In genomic region chr7:81245353-81245752, GRCh38 we compare ENCODE assay signal across 17 cellular contexts.
A peak's percentile ranks its signal among the peaks of the same experiment; 100 is the strongest.
DNase-seq lines count a peak whose midpoint lies in the region; ATAC-seq and TF ChIP-seq lines count a peak whose summit lies in the region.
"Had no signal": no experiment of that assay in that cellular context is flagged by ENCODE, and none has a peak within 500 bp of the region (broad histone marks: within the 10 kb centered on the region; RNA-seq: fewer than 3 reads in every experiment).

No MANE protein-coding gene starts in this region.

- no peaks in the 10 kb centered on the region for H4K20me1 ChIP-seq in H9 (ENCODE audit: control insufficient read depth, insufficient read depth, insufficient read length)
- no peaks in the 10 kb centered on the region for H4K20me1 ChIP-seq in smooth muscle cell (ENCODE audit: low read depth)
- H4K20me1 ChIP-seq: BLaER1 had no signal

- no peak overlapping the region for H3K14ac ChIP-seq in H9 (ENCODE audit: insufficient read depth, low read length)

- H3K4ac ChIP-seq in H9 (ENCODE audit: low read depth, low read length): no peak overlapping the region

- H3K23ac ChIP-seq in H9 (ENCODE audit: insufficient read length, low read depth, low read length): no peak overlapping the region

- H3K4me3 ChIP-seq in iPS-20b (ENCODE audit: low read length) (peak overlapping the region; percentile 28; the same call in 1 of the 2 replicates), smooth muscle cell (no peak overlapping the region), foreskin fibroblast (ENCODE audit: low read depth in 1 of 2, low read length in 2 of 2) (no peak overlapping the region)
- H3K4me3 ChIP-seq: BLaER1, HAP-1 had no signal

- POLR2A ChIA-PET in WTC11 (lab: Charles Lee): no interaction called here

- H3K4me1 ChIP-seq in H9 (ENCODE audit: insufficient read depth, low read length) (no peaks in the 10 kb centered on the region), iPS-20b (ENCODE audit: insufficient read depth, low read length) (peaks cover 8% of the 10 kb centered on the region; the same call in 1 of the 2 replicates), smooth muscle cell (ENCODE audit: low read depth) (no peaks in the 10 kb centered on the region)
- H3K4me1 ChIP-seq: BLaER1, HAP-1 had no signal

- H3K36me3 Mint-ChIP-seq in H9 (ENCODE audit: insufficient read depth in 1 of 3, low read depth in 3 of 3) (peaks cover 3 to 16% (median 16%) of the 10 kb centered on the region in 3 experiments; a peak in 5 of 7 replicates), WTC11 (peaks cover 13% of the 10 kb centered on the region)
- H3K36me3 Mint-ChIP-seq: CD14-positive monocyte; CD4-positive, alpha-beta memory T cell had no signal

- TF ChIP-seq CTCF in H9 (conservative IDR thresholded peaks at IDR 0.05) (no peak), WTC11 (IDR thresholded peaks at IDR 0.05) (no peak), smooth muscle cell (IDR thresholded peaks at IDR 0.05; ENCODE audit: borderline replicate concordance, insufficient read depth, poor library complexity, severe bottlenecking) (no peak), foreskin fibroblast (IDR thresholded peaks at IDR 0.05; ENCODE audit: low read depth, low read length) (no peak)

- H3K9ac ChIP-seq in H9 (ENCODE audit: extremely low read depth, insufficient read length, low read length) (no peak overlapping the region), iPS-20b (ENCODE audit: low read depth, low read length) (no peak overlapping the region), smooth muscle cell (ENCODE audit: low read depth) (no peak overlapping the region)
- H3K9ac ChIP-seq: BLaER1 had no signal

- peak; percentile 98 for ATAC-seq in WTC11
- no peak for ATAC-seq in HG02970 (IDR thresholded peaks at IDR 0.05; ENCODE audit: low FRiP score, unreplicated experiment)

- peak overlapping the region in 2 of 3 experiments; percentile 20 to 88; a peak in 4 of 7 replicates for H3K27ac Mint-ChIP-seq in H9
- H3K27ac Mint-ChIP-seq in WTC11: peak overlapping the region; percentile 68
- H3K27ac Mint-ChIP-seq: CD14-positive monocyte; CD4-positive, alpha-beta memory T cell; HFFc6 had no signal

- no peaks in the 10 kb centered on the region for H3K27me3 ChIP-seq in H9 (ENCODE audit: insufficient read depth, low read length)
- H3K27me3 ChIP-seq in iPS-20b (ENCODE audit: insufficient read depth, low read length): no peaks in the 10 kb centered on the region
- H3K27me3 ChIP-seq in smooth muscle cell (ENCODE audit: low read depth): no peaks in the 10 kb centered on the region
- H3K27me3 ChIP-seq: BLaER1 had no signal

- H3K4me1 Mint-ChIP-seq in H9 (peaks cover 9% of the 10 kb centered on the region in 2 experiments), WTC11 (peaks cover 9% of the 10 kb centered on the region)
- H3K4me1 Mint-ChIP-seq: CD14-positive monocyte; CD4-positive, alpha-beta memory T cell had no signal

- no peak overlapping the region for H2BK5ac ChIP-seq in H9 (ENCODE audit: insufficient read length, low read length)

- H3K56ac ChIP-seq in H9 (ENCODE audit: insufficient read length, low read depth, low read length): no peak overlapping the region

- no peak overlapping the region for H4K5ac ChIP-seq in H9 (ENCODE audit: insufficient read length, low read depth, low read length)

- H2AFZ ChIP-seq in H9 (ENCODE audit: low read length) (no peak overlapping the region), smooth muscle cell (ENCODE audit: low read depth) (peak overlapping the region; percentile 37)

- no peak overlapping the region for H2BK15ac ChIP-seq in H9 (ENCODE audit: low read depth, low read length)

- H3K27me3 Mint-ChIP-seq in H9 (ENCODE audit: low read depth): no peaks in the 10 kb centered on the region
- H3K27me3 Mint-ChIP-seq in WTC11 (ENCODE audit: low read depth): no peaks in the 10 kb centered on the region
- H3K27me3 Mint-ChIP-seq: CD4-positive, alpha-beta memory T cell had no signal

- CTCF ChIA-PET in WTC11 (lab: Charles Lee): interaction anchor here (2.1 kb wide), 1 partner anchor 225 kb away, joined by 5 read pairs; no protein-coding TSS in a partner anchor

- H3K79me1 ChIP-seq in H9 (ENCODE audit: insufficient read depth, low read depth, low read length, poor library complexity, severe bottlenecking): no peaks in the 10 kb centered on the region

- H3K36me3 ChIP-seq in iPS-20b (ENCODE audit: insufficient read depth, low read depth, low read length) (no peaks in the 10 kb centered on the region), smooth muscle cell (ENCODE audit: low read depth) (no peaks in the 10 kb centered on the region)
- H3K36me3 ChIP-seq: BLaER1, HAP-1 had no signal

- H4K91ac ChIP-seq in H9 (ENCODE audit: insufficient read length, low read depth, low read length): no peak overlapping the region

- peaks cover 14 to 16% of the 10 kb centered on the region in 2 experiments for H3K9me3 Mint-ChIP-seq in H9
- H3K9me3 Mint-ChIP-seq in WTC11: peaks cover 15% of the 10 kb centered on the region
- H3K9me3 Mint-ChIP-seq: HFFc6 had no signal

- H4K8ac ChIP-seq in H9 (replicated peaks; ENCODE audit: insufficient read length, low read depth, low read length): no peak overlapping the region

- no peak overlapping the region for H3T11ph ChIP-seq in H9 (ENCODE audit: low read length)

- H2BK120ac ChIP-seq in H9 (ENCODE audit: low read depth, low read length, poor library complexity, severe bottlenecking): no peak overlapping the region

- no peak overlapping the region for H3K18ac ChIP-seq in H9 (ENCODE audit: insufficient read length, low read depth, low read length)

- H2AK5ac ChIP-seq in H9 (ENCODE audit: insufficient read length, low read length): no peak overlapping the region

- H3K79me2 ChIP-seq in H9 (ENCODE audit: insufficient read depth, low read length) (no peaks in the 10 kb centered on the region), smooth muscle cell (ENCODE audit: low read depth) (no peaks in the 10 kb centered on the region)

- H3K4me2 ChIP-seq in H9 (ENCODE audit: insufficient read depth, insufficient read length, low read length) (no peak overlapping the region), smooth muscle cell (no peak overlapping the region)
- H3K4me2 ChIP-seq: BLaER1 had no signal

- DNase-seq in H9: no peak
- peak; percentile 33 for DNase-seq in WTC11 (ENCODE audit: low spot score)
- no peak for DNase-seq in smooth muscle cell (lab: John Stamatoyannopoulos, UW; ENCODE audit: unreplicated experiment)
- no peak for DNase-seq in activated naive CD4-positive, alpha-beta T cell (lab: John Stamatoyannopoulos, UW)
- no peak for DNase-seq in foreskin fibroblast
- DNase-seq: 8988T; CD4-positive, alpha-beta memory T cell; DMS153; DMS79; GDM1; GOT3; HFFc6 had no signal

- no peak overlapping the region for H3K27ac ChIP-seq in H9 (ENCODE audit: insufficient read length, low read depth, low read length)
- no peak overlapping the region for H3K27ac ChIP-seq in iPS-20b (ENCODE audit: low read length)
- no peak overlapping the region for H3K27ac ChIP-seq in smooth muscle cell (ENCODE audit: low read depth)
- H3K27ac ChIP-seq: BLaER1 had no signal

- H3K23me2 ChIP-seq in H9 (ENCODE audit: insufficient read length, low read depth, low read length, poor library complexity, severe bottlenecking): no peaks in the 10 kb centered on the region

- no peaks in the 10 kb centered on the region for H3K9me3 ChIP-seq in H9 (ENCODE audit: control insufficient read depth, low read depth, low read length)
- H3K9me3 ChIP-seq in iPS-20b (ENCODE audit: insufficient read depth, low read depth, low read length): peaks cover 3% of the 10 kb centered on the region; the same call in 1 of the 2 replicates
- H3K9me3 ChIP-seq in smooth muscle cell (replicated peaks; ENCODE audit: low read depth): no peaks in the 10 kb centered on the region
- H3K9me3 ChIP-seq: BLaER1, HAP-1 had no signal

- H3K4me3 Mint-ChIP-seq in H9 (peak overlapping the region in 1 of 2 experiments; percentile 25; a peak in 2 of 5 replicates), WTC11 (no peak overlapping the region)
- H3K4me3 Mint-ChIP-seq: CD14-positive monocyte; CD4-positive, alpha-beta memory T cell; HFFc6 had no signal

- H3F3A ChIP-seq in smooth muscle cell (ENCODE audit: low read depth): no peaks in the 10 kb centered on the region

- H2BK12ac ChIP-seq in H9 (ENCODE audit: insufficient read length, low read depth, low read length): no peak overlapping the region

- no CpG with 5 or more reads among the region's 4 CpGs for WGBS in H9 (ENCODE audit: extremely low coverage, insufficient read length, low lambda C conversion rate)
- WGBS in smooth muscle cell (ENCODE audit: low lambda C conversion rate): 71% methylated on average over 4 of the region's 4 CpGs

- H2BK20ac ChIP-seq in H9 (ENCODE audit: low read depth, low read length, poor library complexity, severe bottlenecking): no peak overlapping the region

TF ChIP-seq in WTC11, 78 proteins besides CTCF, POLR2A, EP300 and RAD21:
- no peak for TF ChIP-seq NR2C2 (CRISPR knock-in tag; IDR thresholded peaks at IDR 0.05)
- no peak for TF ChIP-seq FOXP1 (CRISPR knock-in tag; IDR thresholded peaks at IDR 0.05; ENCODE audit: borderline replicate concordance)
- TF ChIP-seq TEAD1 (CRISPR knock-in tag; IDR thresholded peaks at IDR 0.05): peak; percentile 33; the same call in 1 of the 2 replicates
- peak; percentile 75 for TF ChIP-seq ZNF423 (CRISPR knock-in tag; IDR thresholded peaks at IDR 0.05)
- TF ChIP-seq JAZF1 (CRISPR knock-in tag; IDR thresholded peaks at IDR 0.05): no peak
- TF ChIP-seq, protein P1, sequence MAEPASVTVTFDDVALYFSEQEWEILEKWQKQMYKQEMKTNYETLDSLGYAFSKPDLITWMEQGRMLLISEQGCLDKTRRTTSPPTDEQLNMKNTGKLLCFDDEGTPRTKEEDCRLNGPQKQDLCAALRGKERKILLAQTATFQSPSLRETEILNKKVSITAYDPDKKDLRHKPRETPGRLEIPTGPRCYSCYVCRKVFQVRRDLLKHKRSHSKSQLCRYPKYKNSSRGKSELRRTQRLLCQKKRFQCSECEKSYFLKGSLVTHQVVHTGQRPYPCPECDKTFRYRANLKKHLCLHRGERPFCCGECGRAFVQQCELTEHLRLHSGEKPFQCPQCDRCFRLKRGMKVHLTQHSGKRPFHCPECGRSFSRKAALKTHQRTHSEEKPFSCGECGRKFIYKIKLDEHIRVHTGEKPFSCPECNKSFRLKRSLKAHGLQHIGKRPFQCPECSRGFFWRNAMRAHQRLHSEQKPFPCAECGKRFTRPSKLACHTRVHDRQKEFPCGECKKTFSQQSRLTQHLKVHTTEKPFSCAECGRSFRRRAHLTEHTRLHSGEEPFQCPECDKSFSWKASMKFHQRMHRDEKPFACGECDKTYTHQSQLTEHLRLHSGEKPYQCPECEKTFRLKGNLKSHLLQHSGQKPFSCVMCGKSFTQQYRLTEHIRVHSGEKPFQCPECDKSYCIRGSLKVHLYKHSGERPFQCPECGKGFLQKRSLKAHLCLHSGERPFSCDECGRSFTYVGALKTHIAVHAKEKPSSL (CRISPR knock-in tag; conservative IDR thresholded peaks at IDR 0.05): no peak
- TF ChIP-seq CDX4 (CRISPR knock-in tag; IDR thresholded peaks at IDR 0.05; ENCODE audit: borderline replicate concordance): no peak
